21 cellular contexts compared by ENCODE assay signal in genomic region chr7:100095704-100096103, GRCh38. TPM values are rescaled to one million over a fixed set of nuclear protein-coding genes. Genes with fewer than 3 reads are reported as not detected.
DNase-seq lines count a peak whose midpoint lies in the region; ATAC-seq and TF ChIP-seq lines count a peak whose summit lies in the region.
"Had no signal": no experiment of that assay in that cellular context is flagged by ENCODE, and none has a peak within 500 bp of the region (broad histone marks: within the 10 kb centered on the region; RNA-seq: fewer than 3 reads in every experiment).

No MANE protein-coding gene starts in this region.

- H3K9ac ChIP-seq in HCT116 (ENCODE audit: low read length), result no peak overlapping the region
- H3K9ac ChIP-seq in neural progenitor cell, result no peak overlapping the region
- H3K9ac ChIP-seq: parathyroid adenoma had no signal

- no peaks in the 10 kb centered on the region for H3K9me2 ChIP-seq in HCT116 (ENCODE audit: insufficient read depth)

- intact Hi-C loops in HCT116 (cut with micrococcal nuclease), result no loop called here

- peaks cover 71% of the 10 kb centered on the region for H3K79me2 ChIP-seq in HCT116 (ENCODE audit: insufficient read depth, low read length)
- peaks cover 61% of the 10 kb centered on the region for H3K79me2 ChIP-seq in neural progenitor cell (ENCODE audit: low read depth)

- H4K20me1 ChIP-seq in HCT116 (ENCODE audit: insufficient read depth) (peaks cover 23% of the 10 kb centered on the region), neural progenitor cell (ENCODE audit: low read depth) (peaks cover 76% of the 10 kb centered on the region)

- BruUV-seq in HCT116 (replicated peaks; lab: Mats Ljungman, UMichigan), result no TSS peak

- H3K36me3 ChIP-seq in HCT116 (ENCODE audit: control insufficient read depth in 1 of 2, insufficient read depth in 2 of 2, low read length in 2 of 2) (peaks cover 67 to 89% of the 10 kb centered on the region in 2 experiments), neural progenitor cell (peaks cover 29% of the 10 kb centered on the region)

- peaks cover 28% of the 10 kb centered on the region for H3K4me1 Mint-ChIP-seq in T-helper 1 cell treated with Interleukin-12 subunit alpha and Interleukin-12 subunit beta and Interleukin-4 antibody, amounts not matched to agents 30 μg/mL and 1 μg/mL, for 36 hours (ENCODE audit: low read depth)
- H3K4me1 Mint-ChIP-seq in neural progenitor cell, result peaks cover 32% of the 10 kb centered on the region

- ATAC-seq in HCT116 (no peak), HG02571 (IDR thresholded peaks at IDR 0.05; ENCODE audit: unreplicated experiment) (no peak), HG03460 (IDR thresholded peaks at IDR 0.05; ENCODE audit: unreplicated experiment) (no peak)
- ATAC-seq: GM12878; left lung; right lobe of liver; stimulated activated memory B cell treated with anti-CD40 and anti-IgM and Interleukin-4, amounts not matched to agents 10 μg/mL and 1 μg/mL and 100 μg/mL, for 72 hours had no signal

- TF ChIP-seq CTCF in HCT116 (IDR thresholded peaks at IDR 0.05 in 2 of 3, conservative IDR thresholded peaks at IDR 0.05 in 1 of 3; ENCODE audit: borderline replicate concordance in 1 of 3, insufficient read depth in 1 of 3, low read depth in 2 of 3, low read length in 2 of 3) (no peak), neural progenitor cell (IDR thresholded peaks at IDR 0.05) (no peak)

- H3F3A ChIP-seq in neural progenitor cell (ENCODE audit: low read depth), result peaks cover 96% of the 10 kb centered on the region

- POLR2A ChIA-PET in HCT116 (lab: Charles Lee), result no interaction called here

- H3K27ac ChIP-seq in HCT116 (ENCODE audit: low read depth, low read length) (peak overlapping the region; percentile 15; the same call in 1 of the 2 replicates), cingulate gyrus (ENCODE audit: low read depth, low read length) (peak overlapping the region; percentile 19), neural progenitor cell (peak overlapping the region; percentile 21)
- H3K27ac ChIP-seq: left lung, parathyroid adenoma, right lobe of liver, transverse colon had no signal

- TF ChIP-seq RAD21 in HCT116 (IDR thresholded peaks at IDR 0.05; ENCODE audit: low read depth), result no peak

- H3K4me1 ChIP-seq in HCT116 (ENCODE audit: control insufficient read depth in 1 of 2, insufficient read depth in 2 of 2, low read length in 2 of 2) (peaks cover 0 to 10% of the 10 kb centered on the region in 2 experiments; a peak in 3 of 4 replicates), neural progenitor cell (peaks cover 14% of the 10 kb centered on the region)
- H3K4me1 ChIP-seq: BE2C had no signal

- H3K9me3 ChIP-seq in HCT116 (ENCODE audit: control insufficient read depth in 1 of 2, insufficient read depth in 1 of 2, low read depth in 1 of 2, low read length in 2 of 2) (no peaks in the 10 kb centered on the region), neural progenitor cell (ENCODE audit: low read depth) (no peaks in the 10 kb centered on the region)
- H3K9me3 ChIP-seq: BE2C, left lung, right lobe of liver, transverse colon had no signal

- peak overlapping the region; percentile 59 for H3K27ac Mint-ChIP-seq in T-helper 1 cell treated with Interleukin-12 subunit alpha and Interleukin-12 subunit beta and Interleukin-4 antibody, amounts not matched to agents 30 μg/mL and 1 μg/mL, for 36 hours
- H3K27ac Mint-ChIP-seq in neural progenitor cell, result no peak overlapping the region
- H3K27ac Mint-ChIP-seq: stimulated activated memory B cell treated with anti-CD40 and anti-IgM and Interleukin-4, amounts not matched to agents 10 μg/mL and 1 μg/mL and 100 μg/mL, for 72 hours had no signal

- H3K27me3 ChIP-seq in HCT116 (ENCODE audit: insufficient read depth, low read length) (no peaks in the 10 kb centered on the region), neural progenitor cell (no peaks in the 10 kb centered on the region)
- H3K27me3 ChIP-seq: BE2C, left lung, right lobe of liver, transverse colon had no signal

- H3K4me3 Mint-ChIP-seq in T-helper 1 cell treated with Interleukin-12 subunit alpha and Interleukin-12 subunit beta and Interleukin-4 antibody, amounts not matched to agents 30 μg/mL and 1 μg/mL, for 36 hours, result no peak overlapping the region
- H3K4me3 Mint-ChIP-seq in neural progenitor cell, result peak overlapping the region; percentile 50
- H3K4me3 Mint-ChIP-seq: stimulated activated memory B cell treated with anti-CD40 and anti-IgM and Interleukin-4, amounts not matched to agents 10 μg/mL and 1 μg/mL and 100 μg/mL, for 72 hours had no signal

- DNase-seq in T-helper 1 cell (no peak), HCT116 (ENCODE audit: low read depth, low spot score) (no peak), neural progenitor cell (ENCODE audit: low spot score) (no peak), DMS153 treated with DMSO at 0.1 percent for 48 hours (lab: John Stamatoyannopoulos, UW; ENCODE audit: unreplicated experiment) (no peak)
- DNase-seq: 8988T; activated CD4-positive, alpha-beta T cell treated with anti-CD3 and anti-CD28 coated beads for 48 hours; activated naive CD4-positive, alpha-beta T cell treated with Interleukin-2 at 50 U/mL for 16 hours; BE2C; head of caudate nucleus; left lung; NCI-H187 treated with DMSO at 0.1 percent for 48 hours; stimulated activated CD4-positive, alpha-beta T cell treated with anti-CD3 and anti-CD28 coated beads, Interleukin-15, amount 100 ng/mL, for 24 hours; transverse colon had no signal

- no peaks in the 10 kb centered on the region for H3K27me3 Mint-ChIP-seq in T-helper 1 cell treated with Interleukin-12 subunit alpha and Interleukin-12 subunit beta and Interleukin-4 antibody, amounts not matched to agents 30 μg/mL and 1 μg/mL, for 36 hours (ENCODE audit: low read depth)
- H3K27me3 Mint-ChIP-seq in neural progenitor cell (ENCODE audit: insufficient read depth, low read depth), result peaks cover 23% of the 10 kb centered on the region
- H3K27me3 Mint-ChIP-seq: stimulated activated memory B cell treated with anti-CD40 and anti-IgM and Interleukin-4, amounts not matched to agents 10 μg/mL and 1 μg/mL and 100 μg/mL, for 72 hours had no signal

- RAD21 ChIA-PET in HCT116 (lab: Charles Lee; ENCODE audit: low non-redundant PET in 1 of 2, low total read pairs in 2 of 2, uncharacterized antibody in 2 of 2, unreplicated experiment in 2 of 2), result no interaction called here

- H3K4me3 ChIP-seq in HCT116 (replicated peaks in 1 of 2; ENCODE audit: low read depth in 1 of 2, low read length in 2 of 2) (no peak overlapping the region), neural progenitor cell (no peak overlapping the region)
- H3K4me3 ChIP-seq: GM12878, left lung, right lobe of liver, transverse colon had no signal

- no peak for TF ChIP-seq POLR2A in HCT116 (IDR thresholded peaks at IDR 0.05; ENCODE audit: borderline replicate concordance, extremely low read depth, insufficient read depth, insufficient read length)

- H2AFZ ChIP-seq in HCT116 (ENCODE audit: low read depth, low read length, poor library complexity, severe bottlenecking), result no peak overlapping the region
- no peak overlapping the region for H2AFZ ChIP-seq in neural progenitor cell (replicated peaks)
- H2AFZ ChIP-seq: parathyroid adenoma had no signal

- CTCF ChIA-PET in HCT116 (lab: Charles Lee), result no interaction called here

- H3K4me2 ChIP-seq in HCT116 (ENCODE audit: low read length), result no peak overlapping the region
- no peak overlapping the region for H3K4me2 ChIP-seq in neural progenitor cell

- no peaks in the 10 kb centered on the region for H3K9me3 Mint-ChIP-seq in T-helper 1 cell treated with Interleukin-12 subunit alpha and Interleukin-12 subunit beta and Interleukin-4 antibody, amounts not matched to agents 30 μg/mL and 1 μg/mL, for 36 hours
- no peaks in the 10 kb centered on the region for H3K9me3 Mint-ChIP-seq in neural progenitor cell
- H3K9me3 Mint-ChIP-seq: stimulated activated memory B cell treated with anti-CD40 and anti-IgM and Interleukin-4, amounts not matched to agents 10 μg/mL and 1 μg/mL and 100 μg/mL, for 72 hours had no signal

- peaks cover 79% of the 10 kb centered on the region for H3K36me3 Mint-ChIP-seq in T-helper 1 cell treated with Interleukin-12 subunit alpha and Interleukin-12 subunit beta and Interleukin-4 antibody, amounts not matched to agents 30 μg/mL and 1 μg/mL, for 36 hours (ENCODE audit: low read depth)
- H3K36me3 Mint-ChIP-seq in neural progenitor cell, result peaks cover 64% of the 10 kb centered on the region

TF ChIP-seq in HCT116, 20 proteins besides CTCF, POLR2A, EP300 and RAD21:
- TF ChIP-seq POLR2AphosphoS5 (IDR thresholded peaks at IDR 0.05; ENCODE audit: low read depth, low read length), result 0 out of 2 replicates have a peak, but pooled peaks have one; percentile 12
- TF ChIP-seq, protein P1, sequence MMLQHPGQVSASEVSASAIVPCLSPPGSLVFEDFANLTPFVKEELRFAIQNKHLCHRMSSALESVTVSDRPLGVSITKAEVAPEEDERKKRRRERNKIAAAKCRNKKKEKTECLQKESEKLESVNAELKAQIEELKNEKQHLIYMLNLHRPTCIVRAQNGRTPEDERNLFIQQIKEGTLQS (IDR thresholded peaks at IDR 0.05), result no peak

RNA-seq across cellular contexts. Expression of gene MCM7, which starts 5.5 kb away (rescaled TPM):
- 387 TPM for total RNA-seq in HCT116 (2021; ENCODE audit: unreplicated experiment)
- 273 and 296 TPM in 2 replicates for polyA plus RNA-seq in HCT116 (2012)
- 206 and 297 TPM in 2 replicates for total RNA-seq in neural progenitor cell (ENCODE audit: low replicate concordance)

RNA-seq across cellular contexts. Expression of gene AP4M1, which starts 5.7 kb away (rescaled TPM):
- total RNA-seq in HCT116 (2021; ENCODE audit: unreplicated experiment) (20.0 TPM), neural progenitor cell (ENCODE audit: low replicate concordance) (15.3 and 15.4 TPM in 2 replicates)
- 11.9 and 13.8 TPM in 2 replicates for polyA plus RNA-seq in HCT116 (2012)

RNA-seq across cellular contexts. Expression of gene COPS6, which starts 6.9 kb away (rescaled TPM):
- total RNA-seq in HCT116 (2021; ENCODE audit: unreplicated experiment), result 126 TPM
- 136 and 154 TPM in 2 replicates for polyA plus RNA-seq in HCT116 (2012)
- total RNA-seq in neural progenitor cell (ENCODE audit: low replicate concordance), result 42.2 and 63.9 TPM in 2 replicates

RNA-seq across cellular contexts. Expression of gene ZNF3, which starts 14.2 kb away (rescaled TPM):
- total RNA-seq in HCT116 (2021; ENCODE audit: unreplicated experiment) (28.2 TPM), neural progenitor cell (ENCODE audit: low replicate concordance) (56.0 and 73.6 TPM in 2 replicates)
- 14.5 and 16.0 TPM in 2 replicates for polyA plus RNA-seq in HCT116 (2012)

RNA-seq across cellular contexts. Expression of gene TAF6, which starts 23.5 kb away (rescaled TPM):
- total RNA-seq in HCT116 (2021; ENCODE audit: unreplicated experiment) (67.4 TPM), neural progenitor cell (ENCODE audit: low replicate concordance) (66.1 and 88.3 TPM in 2 replicates)
- 54.4 and 55.3 TPM in 2 replicates for polyA plus RNA-seq in HCT116 (2012)
